Comparison of ENCODE assay signal across 8 cellular contexts in the genomic region with DNA sequence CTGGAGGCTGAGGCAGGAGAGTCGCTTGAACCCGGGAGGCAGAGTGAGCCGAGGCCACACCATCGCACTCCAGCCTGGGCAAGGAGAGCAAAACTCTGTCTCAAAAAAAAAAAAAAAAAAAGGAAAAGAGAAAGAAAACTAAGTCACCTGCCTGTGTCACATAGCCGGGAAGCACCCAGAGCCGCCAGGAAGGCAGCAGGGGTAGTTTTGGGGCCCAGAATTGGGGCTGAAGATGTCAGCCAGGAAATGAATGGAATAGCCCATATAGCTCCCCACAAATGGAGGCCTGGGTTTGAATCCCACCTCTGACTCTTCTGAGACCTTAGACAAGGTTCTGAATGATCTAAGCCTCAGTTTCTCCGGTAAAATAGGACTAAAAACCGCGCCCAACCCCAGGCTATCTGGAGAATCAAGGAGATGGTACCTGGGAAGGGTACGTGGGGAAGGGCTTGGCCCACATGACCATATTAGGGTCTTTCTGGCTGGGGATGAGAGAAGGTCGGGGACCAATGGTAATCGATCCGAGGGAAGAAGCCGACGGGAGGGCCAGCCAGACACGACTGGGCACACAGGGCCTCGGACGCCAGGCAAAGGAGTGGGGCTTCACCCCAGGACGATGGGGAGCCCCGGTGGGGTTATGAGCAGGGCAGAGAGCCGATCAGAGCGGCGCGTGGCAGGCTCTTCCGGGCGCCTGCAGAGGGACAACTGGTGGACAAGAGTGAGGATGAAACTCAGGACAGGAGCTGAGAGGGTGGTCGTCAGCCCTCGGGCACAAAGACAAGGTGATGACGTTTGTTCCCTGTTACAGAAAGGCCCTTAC. TPM values are rescaled to one million over a fixed set of nuclear protein-coding genes. Genes with fewer than 3 reads are reported as not detected.
DNase-seq lines count a peak whose midpoint lies in the region; ATAC-seq and TF ChIP-seq lines count a peak whose summit lies in the region.

No MANE protein-coding gene starts in this region.

- peaks cover 4% of the 10 kb centered on the region; the same call in 1 of the 2 replicates for H3K36me3 ChIP-seq in IMR-90 (ENCODE audit: control insufficient read depth, insufficient read depth, low read length)
- no peaks in the 10 kb centered on the region for H3K36me3 ChIP-seq in body of pancreas (replicated peaks in 1 of 2; ENCODE audit: insufficient read depth in 1 of 2, low read depth in 2 of 2)
- peaks cover 0 to 24% of the 10 kb centered on the region in 2 donors for H3K36me3 ChIP-seq in left lung
- peaks cover 0 to 4% of the 10 kb centered on the region in 2 donors for H3K36me3 ChIP-seq in thyroid gland

- H2BK120ac ChIP-seq in IMR-90 (ENCODE audit: low read depth, low read length), result no peak overlapping the region

- H3K9ac ChIP-seq in IMR-90 (ENCODE audit: low read depth, low read length), result peak overlapping the region; percentile 65

- no peak overlapping the region for H2BK5ac ChIP-seq in IMR-90 (ENCODE audit: low read depth, low read length, poor library complexity, severe bottlenecking)

- no peaks in the 10 kb centered on the region for H3K79me1 ChIP-seq in IMR-90 (ENCODE audit: low read depth in 1 of 2, low read length in 2 of 2)

- peak overlapping the region; percentile 90 for H2AFZ ChIP-seq in IMR-90 (replicated peaks; ENCODE audit: low read length, poor library complexity)

- peak overlapping the region; percentile 55 for H3K4me3 ChIP-seq in IMR-90 (ENCODE audit: insufficient read depth, low read depth, low read length)
- H3K4me3 ChIP-seq in body of pancreas, result peak overlapping the region in 1 of 2 donors; percentile 15
- peak overlapping the region; percentile 57 to 68 for H3K4me3 ChIP-seq in left lung
- H3K4me3 ChIP-seq in thyroid gland (replicated peaks in 1 of 3), result peak overlapping the region in 1 of 3 donors; percentile 78

- DNase-seq in GM10248 (ENCODE audit: extremely low spot score), result peak; percentile 73
- DNase-seq in IMR-90, result no peak
- DNase-seq in body of pancreas, result peak in 3 of 4 donors; percentile 18 to 37 (median 29)
- peak in 1 of 2 donors; percentile 75 for DNase-seq in left lung
- DNase-seq in thyroid gland, result no peak
- DNase-seq in ACHN, result no peak

- TF ChIP-seq POLR2A in IMR-90 (IDR thresholded peaks at IDR 0.05; ENCODE audit: low read depth, low read length) (no peak), body of pancreas (IDR thresholded peaks at IDR 0.05) (no peak), thyroid gland (IDR thresholded peaks at IDR 0.05) (no peak)

- H4K5ac ChIP-seq in IMR-90 (ENCODE audit: low read depth, low read length), result peak overlapping the region; percentile 26

- H3K23ac ChIP-seq in IMR-90 (ENCODE audit: low read depth, low read length), result peak overlapping the region; percentile 93; the same call in 1 of the 2 replicates

- BruUV-seq in IMR-90 (replicated peaks; lab: Mats Ljungman, UMichigan), result no TSS peak

- no peak for TF ChIP-seq CTCF in GM10248 (IDR thresholded peaks at IDR 0.05; ENCODE audit: control extremely low read depth, extremely low read depth, low read depth, missing control alignments)
- TF ChIP-seq CTCF in IMR-90 (conservative IDR thresholded peaks at IDR 0.05; ENCODE audit: low read depth, low read length), result no peak
- TF ChIP-seq CTCF in body of pancreas (IDR thresholded peaks at IDR 0.05), result no peak
- no peak for TF ChIP-seq CTCF in left lung (IDR thresholded peaks at IDR 0.05)
- no peak for TF ChIP-seq CTCF in thyroid gland (IDR thresholded peaks at IDR 0.05)

- in situ Hi-C loops in IMR-90 (cut with MboI; ENCODE audit: low sequenced_read_pairs), result loop anchor here (25.0 kb wide), 1 partner anchor 115 kb away; no protein-coding TSS in a partner anchor
- in situ Hi-C loops in ACHN (cut with HindIII; ENCODE audit: low pct_ligation_motif_present, low pct_unique_long_range_greater_than_20kb, low sequenced_read_pairs), result no loop called here

- H3K4me2 ChIP-seq in IMR-90 (ENCODE audit: low read depth, low read length), result peak overlapping the region; percentile 90

- peak overlapping the region; percentile 13; the same call in 1 of the 2 replicates for H2AK5ac ChIP-seq in IMR-90 (ENCODE audit: low read depth, low read length)

- H3K9me1 ChIP-seq in IMR-90 (ENCODE audit: insufficient read depth, low read length), result 0 out of 2 replicates have a peak, but pooled peaks cover 3% of the 10 kb centered on the region

- H4K91ac ChIP-seq in IMR-90 (ENCODE audit: insufficient read depth, low read depth, low read length), result no peak overlapping the region

- H3K27me3 ChIP-seq in IMR-90 (ENCODE audit: control insufficient read depth, insufficient read depth, low read length) (peaks cover 36% of the 10 kb centered on the region), body of pancreas (peaks cover 0 to 23% of the 10 kb centered on the region in 2 donors), left lung (peaks cover 31 to 41% of the 10 kb centered on the region in 2 donors), thyroid gland (peaks cover 16% of the 10 kb centered on the region)

- no peak for TF ChIP-seq RAD21 in IMR-90 (IDR thresholded peaks at IDR 0.05; ENCODE audit: low read length)

- POLR2A ChIA-PET in GM10248 (lab: Yijun Ruan, JAX) (interaction anchor here (0.7 kb wide), 1 partner anchor 88 kb away, joined by 3 read pairs; no protein-coding TSS in a partner anchor), IMR-90 (lab: Charles Lee; ENCODE audit: unreplicated experiment) (interaction anchor here (0.6 kb wide), 1 partner anchor 81 kb away, joined by 15 read pairs; no protein-coding TSS in a partner anchor)

- peak overlapping the region; percentile 45 for H2AK9ac ChIP-seq in IMR-90 (replicated peaks; ENCODE audit: low read depth, low read length, poor library complexity)

- CTCF ChIA-PET in GM10248 (lab: Yijun Ruan, JAX), result interaction anchor here (1.0 to 6.4 kb wide), 9 partner anchors 10 to 98 kb away, joined by 3 to 110 read pairs (median 4); a partner anchor contains a TSS
- CTCF ChIA-PET in IMR-90 (lab: Yijun Ruan, JAX), result interaction anchor here (0.6 kb wide), 1 partner anchor 135 kb away, joined by 4 read pairs; no protein-coding TSS in a partner anchor

- H3K56ac ChIP-seq in IMR-90 (ENCODE audit: extremely low read depth, insufficient read depth, low read length), result no peak overlapping the region

- dilution Hi-C loops in IMR-90 (cut with HindIII; ENCODE audit: low sequenced_read_pairs, unreplicated experiment), result no loop called here

- no peak overlapping the region for H2BK20ac ChIP-seq in IMR-90 (ENCODE audit: low read depth, low read length)

- H3K4me1 ChIP-seq in IMR-90 (ENCODE audit: control insufficient read depth, insufficient read depth, low read length) (peaks cover 5% of the 10 kb centered on the region), body of pancreas (peaks cover 41% of the 10 kb centered on the region), left lung (peaks cover 9 to 52% of the 10 kb centered on the region in 2 donors), thyroid gland (peaks cover 25 to 40% of the 10 kb centered on the region in 2 donors)

- H2BK15ac ChIP-seq in IMR-90 (ENCODE audit: low read depth, low read length), result no peak overlapping the region

- H3K4ac ChIP-seq in IMR-90 (ENCODE audit: low read depth, low read length), result 0 out of 2 replicates have a peak overlapping the region, but pooled peaks have one; percentile 24

- H3K9me3 ChIP-seq in IMR-90 (ENCODE audit: control insufficient read depth, insufficient read depth, low read length) (no peaks in the 10 kb centered on the region), body of pancreas (no peaks in the 10 kb centered on the region), left lung (no peaks in the 10 kb centered on the region), thyroid gland (no peaks in the 10 kb centered on the region)

- 0 out of 2 replicates have a peak overlapping the region, but pooled peaks have one; percentile 19 for H3K18ac ChIP-seq in IMR-90 (ENCODE audit: low read depth, low read length)

- no peak overlapping the region for H3K14ac ChIP-seq in IMR-90 (replicated peaks; ENCODE audit: low read depth, low read length)

- H4K20me1 ChIP-seq in IMR-90 (ENCODE audit: insufficient read depth, low read length), result peaks cover 28% of the 10 kb centered on the region

- H4K8ac ChIP-seq in IMR-90 (ENCODE audit: low read depth in 2 of 2, low read length in 2 of 2), result peak overlapping the region; percentile 44 to 84; a peak in 3 of 4 replicates

- H3K27ac ChIP-seq in IMR-90 (ENCODE audit: insufficient read depth, low read length), result peak overlapping the region; percentile 25; the same call in 1 of the 2 replicates
- peak overlapping the region in 3 of 4 donors; percentile 45 to 61 (median 46) for H3K27ac ChIP-seq in body of pancreas
- H3K27ac ChIP-seq in left lung, result peak overlapping the region in 1 of 2 donors; percentile 68
- peak overlapping the region in 2 of 3 donors; percentile 9 to 29 for H3K27ac ChIP-seq in thyroid gland

- ATAC-seq in GM21447 (IDR thresholded peaks at IDR 0.05; ENCODE audit: unreplicated experiment) (peak; percentile 28), IMR-90 (ENCODE audit: low read depth) (peak; percentile 40), body of pancreas (peak; percentile 36), left lung (peak; percentile 53), GM21717 (IDR thresholded peaks at IDR 0.05; ENCODE audit: unreplicated experiment) (no peak)

- intact Hi-C loops in IMR-90 (cut with micrococcal nuclease) (loop anchor here (2.0 kb wide), 1 partner anchor 50 kb away; no protein-coding TSS in a partner anchor), body of pancreas (cut with DNase I) (no loop called here), left lung (cut with DNase I) (loop anchor here in 1 of 2 donors (10.0 kb wide), 1 partner anchor 108 kb away; no protein-coding TSS in a partner anchor), thyroid gland (cut with DNase I) (no loop called here)

- 17% methylated on average over 8 of the region's 29 CpGs; no CpG with 5 or more reads in 1 of the 2 experiments for WGBS in IMR-90 (ENCODE audit: extremely low coverage in 2 of 2, insufficient read length in 1 of 2), 2 experiments
- WGBS in body of pancreas, 2 donors, result 19 to 57% methylated on average over 6 to 29 of the region's 29 CpGs
- 23 to 26% methylated on average over 24 to 29 of the region's 29 CpGs for WGBS in thyroid gland, 2 donors

TF ChIP-seq in IMR-90, 13 proteins besides CTCF, POLR2A, EP300 and RAD21 (continues in another document):
- no peak for TF ChIP-seq CEBPB (IDR thresholded peaks at IDR 0.05; ENCODE audit: low read depth, low read length)
- no peak for TF ChIP-seq MXI1 (IDR thresholded peaks at IDR 0.05; ENCODE audit: borderline replicate concordance, low read depth, low read length)

RNA-seq across cellular contexts. Expression of a gene that starts 14.4 kb away (rescaled TPM):
- total RNA-seq in IMR-90 (2012; rRNA removed), result 29.4 and 30.1 TPM in 2 replicates
- 112 and 148 TPM in 2 replicates for polyA plus RNA-seq in IMR-90 (2012; rRNA removed)
- polyA plus RNA-seq in IMR-90 (2012; cell fraction: cytosol; rRNA removed), result 180 and 202 TPM in 2 replicates
- polyA plus RNA-seq in IMR-90 (2012; cell fraction: nucleus; rRNA removed; ENCODE audit: low replicate concordance), result 123 and 144 TPM in 2 replicates
- 10 to 100 TPM; 25.2 to 84.0 TPM for total RNA-seq in body of pancreas
- 10 to 100 TPM; 60.5 to 75.7 TPM for total RNA-seq in left lung
- 10 to 100 TPM; 35.7 to 65.6 (median 51.9) TPM for total RNA-seq in thyroid gland

RNA-seq across cellular contexts. Expression of a gene that starts 19.7 kb away (rescaled TPM):
- under 0.01 TPM in 1 of 2 replicates, not detected in the other for total RNA-seq in IMR-90 (2012; rRNA removed)
- polyA plus RNA-seq in IMR-90 (2012; rRNA removed), result 0.09 and 0.36 TPM in 2 replicates
- polyA plus RNA-seq in IMR-90 (2012; cell fraction: cytosol; rRNA removed), result 0.02 and 0.40 TPM in 2 replicates
- 0.10 and 0.17 TPM in 2 replicates for polyA plus RNA-seq in IMR-90 (2012; cell fraction: nucleus; rRNA removed; ENCODE audit: low replicate concordance)
- not detected for total RNA-seq in body of pancreas
- total RNA-seq in left lung, result under 1 TPM; 0.06 to 0.10 TPM
- total RNA-seq in thyroid gland, result under 1 TPM in 1 of 4 donors, not detected in 3; 0.22 TPM

Comparison
In these comparisons a context has a peak if more than half of its experiments do, and no peak if none do; other contexts are left out.
1. DNase-seq: peak in GM10248 (single experiment) and body of pancreas (3 of 4); none in IMR-90 (single experiment), thyroid gland (0 of 2) and ACHN (single experiment).